9 cellular contexts compared by ENCODE assay signal in the genomic region with DNA sequence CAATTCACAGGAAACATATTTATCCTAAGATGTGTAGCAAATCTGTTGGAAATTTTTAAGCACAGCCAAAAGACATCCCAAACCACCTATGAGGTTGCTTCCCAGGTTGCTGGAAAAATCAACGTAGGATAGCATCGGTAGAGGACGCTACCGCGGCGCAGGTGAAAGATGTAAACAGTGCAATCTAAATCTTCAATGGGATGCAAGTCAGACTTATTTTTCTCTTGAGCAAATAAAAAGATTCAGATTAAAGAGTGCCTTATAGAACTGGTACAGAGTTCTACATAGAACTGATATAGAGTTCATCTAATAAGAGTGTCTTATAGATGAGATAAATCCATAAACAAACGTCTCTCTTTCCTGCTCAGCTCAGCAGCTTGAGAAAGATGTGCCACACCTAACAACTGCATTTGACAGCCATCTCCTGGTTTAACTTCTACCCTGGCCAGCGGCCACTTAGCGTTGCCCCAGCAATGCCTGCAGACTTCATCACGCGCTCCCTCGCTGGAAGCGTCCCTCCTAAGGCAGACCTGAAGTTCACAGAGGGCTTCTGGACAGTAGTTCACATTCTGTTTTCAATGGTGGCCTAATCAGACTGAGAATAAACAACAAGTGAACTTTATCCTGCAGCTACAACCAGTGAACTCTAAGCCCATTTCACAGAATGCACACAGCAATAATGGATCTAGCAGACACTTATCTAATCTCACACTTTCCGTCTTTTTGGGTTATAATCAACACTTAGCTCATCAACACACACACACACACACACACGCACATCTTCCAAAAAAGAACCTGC.
A peak's percentile ranks its signal among the peaks of the same experiment; 100 is the strongest.
DNase-seq lines count a peak whose midpoint lies in the region; ATAC-seq and TF ChIP-seq lines count a peak whose summit lies in the region.
"Had no signal": no experiment of that assay in that cellular context is flagged by ENCODE, and none has a peak within 500 bp of the region (broad histone marks: within the 10 kb centered on the region; RNA-seq: fewer than 3 reads in every experiment).

No MANE protein-coding gene starts in this region.

- peak overlapping the region; percentile 58 for H3K9ac ChIP-seq in SU-DHL-6 (ENCODE audit: low read length)
- no peak overlapping the region for H3K9ac ChIP-seq in trophoblast cell (ENCODE audit: low read length)

- intact Hi-C loops in CD8-positive, alpha-beta T cell (cut with DNase I, micrococcal nuclease), result loop anchor here (1.0 to 5.0 kb wide), 8 partner anchors 15 to 354 kb away; a partner anchor contains a TSS

- H3K4me1 ChIP-seq in CD8-positive, alpha-beta T cell (ENCODE audit: insufficient read depth, low read length), result peaks cover 58% of the 10 kb centered on the region
- H3K4me1 ChIP-seq in trophoblast cell (ENCODE audit: control insufficient read depth in 1 of 2, insufficient read depth in 2 of 2, low read length in 2 of 2), result peaks cover 19 to 28% of the 10 kb centered on the region in 2 experiments

- peak overlapping the region; percentile 35 for H2AFZ ChIP-seq in SU-DHL-6 (ENCODE audit: low read depth, low read length, severe bottlenecking)
- H2AFZ ChIP-seq in trophoblast cell (ENCODE audit: insufficient read depth, low read length, poor library complexity), result peak overlapping the region; percentile 66

- H2BK12ac ChIP-seq in trophoblast cell (ENCODE audit: low read length), result peak overlapping the region; percentile 97

- no peaks in the 10 kb centered on the region for H3K9me3 ChIP-seq in CD8-positive, alpha-beta T cell (ENCODE audit: low read length)
- no peaks in the 10 kb centered on the region for H3K9me3 ChIP-seq in SU-DHL-6 (ENCODE audit: insufficient read depth, low read length)
- peaks cover 4% of the 10 kb centered on the region for H3K9me3 ChIP-seq in trophoblast cell (ENCODE audit: insufficient read depth, low read depth, low read length)

- H4K20me1 ChIP-seq in SU-DHL-6 (ENCODE audit: low read depth, low read length), result no peaks in the 10 kb centered on the region

- H3K4me3 ChIP-seq in CD8-positive, alpha-beta T cell (ENCODE audit: low read depth, low read length), result peak overlapping the region; percentile 16
- H3K4me3 ChIP-seq in SU-DHL-6 (ENCODE audit: insufficient read depth, low read length, poor library complexity, severe bottlenecking) (peak overlapping the region; percentile 19), fibroblast of the aortic adventitia (ENCODE audit: low read depth, low read length) (no peak overlapping the region), trophoblast cell (ENCODE audit: low read depth, low read length) (peak overlapping the region; percentile 16)

- no peaks in the 10 kb centered on the region for H3K9me2 ChIP-seq in SU-DHL-6 (replicated peaks; ENCODE audit: insufficient read depth, low read length)

- H3K27ac ChIP-seq in CD8-positive, alpha-beta T cell (ENCODE audit: low read depth, low read length), result peak overlapping the region; percentile 31
- H3K27ac ChIP-seq in SU-DHL-6 (ENCODE audit: low read depth, low read length) (peak overlapping the region; percentile 97), trophoblast cell (ENCODE audit: low read depth, low read length) (peak overlapping the region; percentile 97)

- H3K79me2 ChIP-seq in SU-DHL-6 (ENCODE audit: insufficient read depth, low read length), result no peaks in the 10 kb centered on the region
- peaks cover 6% of the 10 kb centered on the region for H3K79me2 ChIP-seq in trophoblast cell (ENCODE audit: control insufficient read depth, insufficient read depth, low read length, poor library complexity)

- H3K4ac ChIP-seq in trophoblast cell (ENCODE audit: low read depth, low read length), result no peak overlapping the region

- H3K4me3 Mint-ChIP-seq in CD8-positive, alpha-beta T cell, result peak overlapping the region; percentile 56

- peak overlapping the region; percentile 63 for H3K14ac ChIP-seq in trophoblast cell (ENCODE audit: low read length)

- peak in 1 of 7 experiments; percentile 48 for DNase-seq in CD8-positive, alpha-beta T cell
- DNase-seq in fibroblast of the aortic adventitia (ENCODE audit: low read depth) (peak; percentile 45), trophoblast cell (no peak), pons (ENCODE audit: low spot score) (no peak), DMS153 (lab: John Stamatoyannopoulos, UW) (no peak)
- DNase-seq: NCI-H526 treated with DMSO at 0.1 percent for 48 hours had no signal

- H3K9me3 Mint-ChIP-seq in CD8-positive, alpha-beta T cell, result no peaks in the 10 kb centered on the region

- no peak overlapping the region for H3K23ac ChIP-seq in trophoblast cell (ENCODE audit: low read length)

- peak overlapping the region; percentile 77 for H3K4me2 ChIP-seq in SU-DHL-6 (ENCODE audit: low read depth, low read length, poor library complexity, severe bottlenecking)
- H3K4me2 ChIP-seq in trophoblast cell (ENCODE audit: low read length), result peak overlapping the region; percentile 30

- peak overlapping the region; percentile 90 for H3K27ac Mint-ChIP-seq in CD8-positive, alpha-beta T cell

- peak overlapping the region; percentile 80 for H2BK120ac ChIP-seq in trophoblast cell (ENCODE audit: insufficient read depth, low read length, poor library complexity)

- H3K79me1 ChIP-seq in trophoblast cell (ENCODE audit: low read length), result peaks cover 30% of the 10 kb centered on the region

- H3F3A ChIP-seq in SU-DHL-6 (ENCODE audit: insufficient read depth), result peaks cover 34% of the 10 kb centered on the region

- ATAC-seq in CD8-positive, alpha-beta T cell, result no peak
- no peak for ATAC-seq in HG03469 (IDR thresholded peaks at IDR 0.05; ENCODE audit: unreplicated experiment)
- no peak for ATAC-seq in HG03045 (IDR thresholded peaks at IDR 0.05; ENCODE audit: unreplicated experiment)

- H3K36me3 ChIP-seq in CD8-positive, alpha-beta T cell (ENCODE audit: insufficient read depth, low read length), result no peaks in the 10 kb centered on the region
- H3K36me3 ChIP-seq in SU-DHL-6 (ENCODE audit: low read length) (no peaks in the 10 kb centered on the region), trophoblast cell (ENCODE audit: control insufficient read depth in 1 of 2, insufficient read depth in 2 of 2, low read length in 2 of 2) (no peaks in the 10 kb centered on the region)

- H3K27me3 Mint-ChIP-seq in CD8-positive, alpha-beta T cell (ENCODE audit: low read depth), result no peaks in the 10 kb centered on the region

- no CpG with 5 or more reads among the region's 15 CpGs for WGBS in trophoblast cell (ENCODE audit: extremely low coverage, insufficient coverage, insufficient read length)

- CTCF ChIA-PET in CD8-positive, alpha-beta T cell (lab: Charles Lee), result interaction anchor here (0.7 kb wide), 1 partner anchor 69 kb away, joined by 3 read pairs; no protein-coding TSS in a partner anchor

- H4K91ac ChIP-seq in trophoblast cell (ENCODE audit: low read depth, low read length), result peak overlapping the region; percentile 83

- H3K27me3 ChIP-seq in CD8-positive, alpha-beta T cell (ENCODE audit: insufficient read depth, low read length), result no peaks in the 10 kb centered on the region
- H3K27me3 ChIP-seq in SU-DHL-6 (ENCODE audit: low read length) (no peaks in the 10 kb centered on the region), trophoblast cell (ENCODE audit: insufficient read depth, low read length) (no peaks in the 10 kb centered on the region)

- no peak overlapping the region for H2AK5ac ChIP-seq in trophoblast cell (ENCODE audit: low read length)

- peak overlapping the region; percentile 17 for H2BK5ac ChIP-seq in trophoblast cell (ENCODE audit: low read depth, low read length, poor library complexity)

- peak overlapping the region; percentile 76 for H4K8ac ChIP-seq in trophoblast cell (ENCODE audit: low read depth, low read length)

- TF ChIP-seq CTCF in CD8-positive, alpha-beta T cell (IDR thresholded peaks at IDR 0.05), result no peak
- no peak for TF ChIP-seq CTCF in SU-DHL-6 (IDR thresholded peaks at IDR 0.05; ENCODE audit: insufficient read depth, low read length, poor library complexity, severe bottlenecking)
- TF ChIP-seq CTCF in fibroblast of the aortic adventitia (IDR thresholded peaks at IDR 0.05; ENCODE audit: insufficient read depth, low read length), result no peak

- peaks cover 65% of the 10 kb centered on the region for H3K4me1 Mint-ChIP-seq in CD8-positive, alpha-beta T cell (ENCODE audit: low read depth)

- no peak overlapping the region for H4K12ac ChIP-seq in trophoblast cell (ENCODE audit: low read depth, low read length)

- POLR2A ChIA-PET in CD8-positive, alpha-beta T cell (lab: Charles Lee), result interaction anchor here (1.2 to 2.0 kb wide), 3 partner anchors 240 to 354 kb away, joined by 3 to 11 read pairs (median 3); a partner anchor contains a TSS

- H3K36me3 Mint-ChIP-seq in CD8-positive, alpha-beta T cell, result no peaks in the 10 kb centered on the region

- H3K18ac ChIP-seq in trophoblast cell (ENCODE audit: low read length), result no peak overlapping the region

Comparison
In these comparisons a context has a peak if more than half of its experiments do, and no peak if none do; other contexts are left out.
1. H3K27ac ChIP-seq: peak in every context shown above with its lines; median percentile 97 in SU-DHL-6; 97 in trophoblast cell; 31 in CD8-positive, alpha-beta T cell.